In genomic region chr20:46606817-46607190, GRCh38 we compare ENCODE assay signal across 1 cellular context.
A peak's percentile ranks its signal among the peaks of the same experiment; 100 is the strongest.
TF ChIP-seq lines count a peak whose summit lies in the region.

No MANE protein-coding gene starts in this region.

TF ChIP-seq in HepG2, 621 proteins besides CTCF, POLR2A, EP300 and RAD21 (continues in another document):
- TF ChIP-seq ZFP36 (IDR thresholded peaks at IDR 0.05; ENCODE audit: borderline replicate concordance, low read depth, low read length, partially characterized antibody) = no peak
- no peak for TF ChIP-seq ZNF512 (CRISPR knock-in tag; IDR thresholded peaks at IDR 0.05)
- TF ChIP-seq AHDC1 (CRISPR knock-in tag; IDR thresholded peaks at IDR 0.05; ENCODE audit: borderline replicate concordance) = no peak
- TF ChIP-seq, protein P1, sequence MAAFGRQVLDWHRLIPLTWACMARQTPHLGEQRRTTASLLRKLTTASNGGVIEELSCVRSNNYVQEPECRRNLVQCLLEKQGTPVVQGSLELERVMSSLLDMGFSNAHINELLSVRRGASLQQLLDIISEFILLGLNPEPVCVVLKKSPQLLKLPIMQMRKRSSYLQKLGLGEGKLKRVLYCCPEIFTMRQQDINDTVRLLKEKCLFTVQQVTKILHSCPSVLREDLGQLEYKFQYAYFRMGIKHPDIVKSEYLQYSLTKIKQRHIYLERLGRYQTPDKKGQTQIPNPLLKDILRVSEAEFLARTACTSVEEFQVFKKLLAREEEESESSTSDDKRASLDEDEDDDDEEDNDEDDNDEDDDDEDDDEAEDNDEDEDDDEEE (CRISPR knock-in tag; IDR thresholded peaks at IDR 0.05) = peak; percentile 57
- TF ChIP-seq NFKBIZ (CRISPR knock-in tag; IDR thresholded peaks at IDR 0.05) = no peak
- 0 out of 2 replicates have a peak, but pooled peaks have one; percentile 43 for TF ChIP-seq HDAC6 (IDR thresholded peaks at IDR 0.05; ENCODE audit: low read depth, low read length)
- TF ChIP-seq MIXL1 (CRISPR knock-in tag; IDR thresholded peaks at IDR 0.05) = no peak
- TF ChIP-seq HIC2 (CRISPR knock-in tag; IDR thresholded peaks at IDR 0.05; ENCODE audit: low read depth) = no peak
- TF ChIP-seq ARHGAP35 (CRISPR knock-in tag; IDR thresholded peaks at IDR 0.05; ENCODE audit: borderline replicate concordance) = no peak
- no peak for TF ChIP-seq REPIN1 (CRISPR knock-in tag; IDR thresholded peaks at IDR 0.05; ENCODE audit: borderline replicate concordance, low read depth)
- TF ChIP-seq, protein P2, sequence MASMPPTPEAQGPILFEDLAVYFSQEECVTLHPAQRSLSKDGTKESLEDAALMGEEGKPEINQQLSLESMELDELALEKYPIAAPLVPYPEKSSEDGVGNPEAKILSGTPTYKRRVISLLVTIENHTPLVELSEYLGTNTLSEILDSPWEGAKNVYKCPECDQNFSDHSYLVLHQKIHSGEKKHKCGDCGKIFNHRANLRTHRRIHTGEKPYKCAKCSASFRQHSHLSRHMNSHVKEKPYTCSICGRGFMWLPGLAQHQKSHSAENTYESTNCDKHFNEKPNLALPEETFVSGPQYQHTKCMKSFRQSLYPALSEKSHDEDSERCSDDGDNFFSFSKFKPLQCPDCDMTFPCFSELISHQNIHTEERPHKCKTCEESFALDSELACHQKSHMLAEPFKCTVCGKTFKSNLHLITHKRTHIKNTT (CRISPR knock-in tag; IDR thresholded peaks at IDR 0.05) = 0 out of 2 replicates have a peak, but pooled peaks have one; percentile 73
- no peak for TF ChIP-seq FOSL2 (CRISPR knock-in tag; IDR thresholded peaks at IDR 0.05)
- TF ChIP-seq MED8 (CRISPR knock-in tag; IDR thresholded peaks at IDR 0.05; ENCODE audit: insufficient replicate concordance) = no peak
- peak; percentile 35; the same call in 1 of the 2 replicates for TF ChIP-seq ZNF768 (CRISPR knock-in tag; IDR thresholded peaks at IDR 0.05)
- 0 out of 2 replicates have a peak, but pooled peaks have one; percentile 27 for TF ChIP-seq SIN3B (IDR thresholded peaks at IDR 0.05; ENCODE audit: low read length)
- TF ChIP-seq CAMTA2 (CRISPR knock-in tag; IDR thresholded peaks at IDR 0.05; ENCODE audit: borderline replicate concordance) = 0 out of 2 replicates have a peak, but pooled peaks have one; percentile 71
- no peak; the same call in 1 of the 2 replicates for TF ChIP-seq ZNF569 (CRISPR knock-in tag; IDR thresholded peaks at IDR 0.05; ENCODE audit: borderline replicate concordance)
- TF ChIP-seq, protein P3, sequence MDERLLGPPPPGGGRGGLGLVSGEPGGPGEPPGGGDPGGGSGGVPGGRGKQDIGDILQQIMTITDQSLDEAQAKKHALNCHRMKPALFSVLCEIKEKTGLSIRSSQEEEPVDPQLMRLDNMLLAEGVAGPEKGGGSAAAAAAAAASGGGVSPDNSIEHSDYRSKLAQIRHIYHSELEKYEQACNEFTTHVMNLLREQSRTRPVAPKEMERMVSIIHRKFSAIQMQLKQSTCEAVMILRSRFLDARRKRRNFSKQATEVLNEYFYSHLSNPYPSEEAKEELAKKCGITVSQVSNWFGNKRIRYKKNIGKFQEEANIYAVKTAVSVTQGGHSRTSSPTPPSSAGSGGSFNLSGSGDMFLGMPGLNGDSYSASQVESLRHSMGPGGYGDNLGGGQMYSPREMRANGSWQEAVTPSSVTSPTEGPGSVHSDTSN (CRISPR knock-in tag; IDR thresholded peaks at IDR 0.05) = no peak
- no peak for TF ChIP-seq TRIM24 (CRISPR knock-in tag; IDR thresholded peaks at IDR 0.05)
- TF ChIP-seq, protein P4, sequence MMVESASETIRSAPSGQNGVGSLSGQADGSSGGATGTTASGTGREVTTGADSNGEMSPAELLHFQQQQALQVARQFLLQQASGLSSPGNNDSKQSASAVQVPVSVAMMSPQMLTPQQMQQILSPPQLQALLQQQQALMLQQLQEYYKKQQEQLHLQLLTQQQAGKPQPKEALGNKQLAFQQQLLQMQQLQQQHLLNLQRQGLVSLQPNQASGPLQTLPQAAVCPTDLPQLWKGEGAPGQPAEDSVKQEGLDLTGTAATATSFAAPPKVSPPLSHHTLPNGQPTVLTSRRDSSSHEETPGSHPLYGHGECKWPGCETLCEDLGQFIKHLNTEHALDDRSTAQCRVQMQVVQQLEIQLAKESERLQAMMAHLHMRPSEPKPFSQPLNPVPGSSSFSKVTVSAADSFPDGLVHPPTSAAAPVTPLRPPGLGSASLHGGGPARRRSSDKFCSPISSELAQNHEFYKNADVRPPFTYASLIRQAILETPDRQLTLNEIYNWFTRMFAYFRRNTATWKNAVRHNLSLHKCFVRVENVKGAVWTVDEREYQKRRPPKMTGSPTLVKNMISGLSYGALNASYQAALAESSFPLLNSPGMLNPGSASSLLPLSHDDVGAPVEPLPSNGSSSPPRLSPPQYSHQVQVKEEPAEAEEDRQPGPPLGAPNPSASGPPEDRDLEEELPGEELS (CRISPR knock-in tag; IDR thresholded peaks at IDR 0.05) = no peak
- peak; percentile 51; the same call in 1 of the 2 replicates for TF ChIP-seq FOXO1 (CRISPR knock-in tag; IDR thresholded peaks at IDR 0.05)
- no peak for TF ChIP-seq NFIC (IDR thresholded peaks at IDR 0.05; ENCODE audit: low read length)
- TF ChIP-seq CBX1 (IDR thresholded peaks at IDR 0.05; ENCODE audit: low read depth) = peak; percentile 28
- TF ChIP-seq XRCC5 (optimal IDR thresholded peaks at IDR 0.05; ENCODE audit: low read length) = no peak
- no peak for TF ChIP-seq HOXD1 (CRISPR knock-in tag; IDR thresholded peaks at IDR 0.05)
- no peak for TF ChIP-seq HDAC1 (CRISPR knock-in tag; IDR thresholded peaks at IDR 0.05)
- no peak for TF ChIP-seq ZFY (CRISPR knock-in tag; IDR thresholded peaks at IDR 0.05)
- no peak for TF ChIP-seq ELF3 (CRISPR knock-in tag; IDR thresholded peaks at IDR 0.05)
- no peak for TF ChIP-seq ZNF883 (CRISPR knock-in tag; IDR thresholded peaks at IDR 0.05; ENCODE audit: not compliant biosample characterization)
- TF ChIP-seq ZNF496 (CRISPR knock-in tag; IDR thresholded peaks at IDR 0.05; ENCODE audit: insufficient replicate concordance) = no peak
- TF ChIP-seq RBM22 (optimal IDR thresholded peaks at IDR 0.05; ENCODE audit: low read length) = peak; percentile 56
- peak; percentile 80 for TF ChIP-seq ZNF687 (CRISPR knock-in tag; IDR thresholded peaks at IDR 0.05)
- TF ChIP-seq MEIS2 (CRISPR knock-in tag; IDR thresholded peaks at IDR 0.05) = 0 out of 2 replicates have a peak, but pooled peaks have one; percentile 1
- no peak for TF ChIP-seq ZNF143 (CRISPR knock-in tag; IDR thresholded peaks at IDR 0.05)
- TF ChIP-seq PCBP1 (IDR thresholded peaks at IDR 0.05; ENCODE audit: borderline replicate concordance, low read depth, low read length) = no peak
